1 cellular context compared by ENCODE assay signal in genomic region chr16:88234442-88235399, GRCh38.
TF ChIP-seq lines count a peak whose summit lies in the region.
"Not testable (repeated sequence)": the region's sequence is repeated elsewhere in the genome, so short reads cannot be mapped to it uniquely, and the experiment has no call there.

No MANE protein-coding gene starts in this region.

TF ChIP-seq in HepG2, 621 proteins besides CTCF, POLR2A, EP300 and RAD21 (continued from another document and continues in another):
- TF ChIP-seq ZNF354B (CRISPR knock-in tag; IDR thresholded peaks at IDR 0.05) = 0 out of 2 replicates have a peak, but pooled peaks have one; percentile 62
- 0 out of 2 replicates have a peak, but pooled peaks have one; percentile 59 for TF ChIP-seq ZNF800 (CRISPR knock-in tag; IDR thresholded peaks at IDR 0.05)
- peak; percentile 58; the same call in 1 of the 2 replicates for TF ChIP-seq ZNF564 (CRISPR knock-in tag; IDR thresholded peaks at IDR 0.05)
- peak; percentile 31; the same call in 1 of the 2 replicates for TF ChIP-seq ZNF263 (CRISPR knock-in tag; IDR thresholded peaks at IDR 0.05)
- TF ChIP-seq GABPB1 (CRISPR knock-in tag; IDR thresholded peaks at IDR 0.05) = peak; percentile 40; the same call in 1 of the 2 replicates
- TF ChIP-seq ZFP41 (CRISPR knock-in tag; IDR thresholded peaks at IDR 0.05; ENCODE audit: borderline replicate concordance) = 0 out of 2 replicates have a peak, but pooled peaks have one; percentile 15
- TF ChIP-seq MTA1 (CRISPR knock-in tag; IDR thresholded peaks at IDR 0.05; ENCODE audit: borderline replicate concordance) = peak; percentile 65; the same call in 1 of the 2 replicates
- peak; percentile 58; the same call in 1 of the 2 replicates for TF ChIP-seq ZBTB38 (CRISPR knock-in tag; IDR thresholded peaks at IDR 0.05)
- TF ChIP-seq ZNF574 (CRISPR knock-in tag; IDR thresholded peaks at IDR 0.05) = peak; percentile 20; the same call in 1 of the 2 replicates
- TF ChIP-seq MXD4 (CRISPR knock-in tag; IDR thresholded peaks at IDR 0.05) = 0 out of 2 replicates have a peak, but pooled peaks have one; percentile 9
- 0 out of 2 replicates have a peak, but pooled peaks have one; percentile 15 for TF ChIP-seq ZNF335 (CRISPR knock-in tag; IDR thresholded peaks at IDR 0.05)
- peak; percentile 96 for TF ChIP-seq TBX2 (CRISPR knock-in tag; IDR thresholded peaks at IDR 0.05; ENCODE audit: borderline replicate concordance)
- 0 out of 2 replicates have a peak, but pooled peaks have one; percentile 25 for TF ChIP-seq NRL (CRISPR knock-in tag; IDR thresholded peaks at IDR 0.05; ENCODE audit: borderline replicate concordance)
- peak; percentile 47 for TF ChIP-seq ARID5B (CRISPR knock-in tag; IDR thresholded peaks at IDR 0.05)
- peak; percentile 51; the same call in 1 of the 2 replicates for TF ChIP-seq DPF2 (CRISPR knock-in tag; IDR thresholded peaks at IDR 0.05; ENCODE audit: borderline replicate concordance, low read depth)
- 0 out of 2 replicates have a peak, but pooled peaks have one; percentile 14 for TF ChIP-seq ISL2 (CRISPR knock-in tag; IDR thresholded peaks at IDR 0.05)
- TF ChIP-seq ZFP91 (CRISPR knock-in tag; IDR thresholded peaks at IDR 0.05; ENCODE audit: borderline replicate concordance) = peak; percentile 60; the same call in 1 of the 2 replicates
- TF ChIP-seq MED1 (CRISPR knock-in tag; IDR thresholded peaks at IDR 0.05) = peak; percentile 55
- TF ChIP-seq FOXA3 (CRISPR knock-in tag; IDR thresholded peaks at IDR 0.05) = peak; percentile 49
- 0 out of 2 replicates have a peak, but pooled peaks have one; percentile 41 for TF ChIP-seq NCOA2 (CRISPR knock-in tag; IDR thresholded peaks at IDR 0.05)
- TF ChIP-seq ZSCAN31 (CRISPR knock-in tag; IDR thresholded peaks at IDR 0.05; ENCODE audit: low read depth) = 0 out of 2 replicates have a peak, but pooled peaks have one; percentile 42
- 0 out of 2 replicates have a peak, but pooled peaks have one; percentile 34 for TF ChIP-seq GFI1 (CRISPR knock-in tag; IDR thresholded peaks at IDR 0.05; ENCODE audit: borderline replicate concordance)
- 0 out of 2 replicates have a peak, but pooled peaks have one; percentile 29 for TF ChIP-seq KAT8 (CRISPR knock-in tag; IDR thresholded peaks at IDR 0.05)
- TF ChIP-seq HNRNPLL (IDR thresholded peaks at IDR 0.05; ENCODE audit: low read depth, low read length, poor library complexity, severe bottlenecking) = peak; percentile 31
- peak; percentile 65 for TF ChIP-seq RARA (CRISPR knock-in tag; IDR thresholded peaks at IDR 0.05)
- peak; percentile 71 for TF ChIP-seq FOXP4 (CRISPR knock-in tag; IDR thresholded peaks at IDR 0.05)
- 0 out of 2 replicates have a peak, but pooled peaks have one; percentile 18 for TF ChIP-seq ZSCAN5A (CRISPR knock-in tag; IDR thresholded peaks at IDR 0.05; ENCODE audit: borderline replicate concordance)
- peak; percentile 58 for TF ChIP-seq SALL1 (CRISPR knock-in tag; IDR thresholded peaks at IDR 0.05)
- peak; percentile 68 for TF ChIP-seq ZFX (CRISPR knock-in tag; IDR thresholded peaks at IDR 0.05; ENCODE audit: low read depth)
- 0 out of 2 replicates have a peak, but pooled peaks have one; percentile 60 for TF ChIP-seq SALL2 (CRISPR knock-in tag; IDR thresholded peaks at IDR 0.05)
- 0 out of 2 replicates have a peak, but pooled peaks have one; percentile 39 for TF ChIP-seq HBP1 (CRISPR knock-in tag; IDR thresholded peaks at IDR 0.05; ENCODE audit: low read depth)
- TF ChIP-seq MEF2D (CRISPR knock-in tag; IDR thresholded peaks at IDR 0.05) = 0 out of 2 replicates have a peak, but pooled peaks have one; percentile 39
- peak; percentile 18; the same call in 1 of the 2 replicates for TF ChIP-seq HOXA3 (CRISPR knock-in tag; IDR thresholded peaks at IDR 0.05)
- 0 out of 2 replicates have a peak, but pooled peaks have one; percentile 58 for TF ChIP-seq DZIP1 (CRISPR knock-in tag; IDR thresholded peaks at IDR 0.05)
- peak; percentile 54 for TF ChIP-seq TAF1 (CRISPR knock-in tag; IDR thresholded peaks at IDR 0.05)
- TF ChIP-seq MAX (IDR thresholded peaks at IDR 0.05) = 0 out of 2 replicates have a peak, but pooled peaks have one; percentile 33
- TF ChIP-seq MXD1 (CRISPR knock-in tag; IDR thresholded peaks at IDR 0.05) = 0 out of 2 replicates have a peak, but pooled peaks have one; percentile 22
- TF ChIP-seq TEAD3 (CRISPR knock-in tag; optimal IDR thresholded peaks at IDR 0.05; ENCODE audit: borderline replicate concordance) = peak; percentile 5
- TF ChIP-seq FOXA1 (IDR thresholded peaks at IDR 0.05) = not testable (repeated sequence)
- peak; percentile 60; the same call in 1 of the 2 replicates for TF ChIP-seq FOXA1 (CRISPR knock-in tag; IDR thresholded peaks at IDR 0.05)
